19 cellular contexts compared by ENCODE assay signal in genomic region chr14:89265229-89265628, GRCh38.
"Had no signal": no experiment of that assay in that cellular context is flagged by ENCODE, and none has a peak within 500 bp of the region (broad histone marks: within the 10 kb centered on the region; RNA-seq: fewer than 3 reads in every experiment).

No MANE protein-coding gene starts in this region.

- DNase-seq: activated CD4-positive, alpha-beta T cell treated with anti-CD3 and anti-CD28 coated beads for 1 hour; activated naive CD4-positive, alpha-beta T cell treated with anti-CD3 and anti-CD28 coated beads for 36 hours; activated T-cell treated with anti-CD3 and anti-CD28 coated beads, Interleukin-2, amount 50 U/mL, for 4 hours; amygdala; brain microvascular endothelial cell; effector CD4-positive, alpha-beta T cell; kidney; left lung; mesenchymal stem cell; mucosa of descending colon; naive B cell; stimulated activated CD4-positive, alpha-beta T cell treated with anti-CD3 and anti-CD28 coated beads, Interleukin-12 subunit alpha, Interleukin-12 subunit beta, amount 100 ng/mL, for 4 hours; stimulated activated CD4-positive, alpha-beta T cell treated with anti-CD3 and anti-CD28 coated beads, Interleukin-1b, Interleukin-23, amount 100 ng/mL, for 48 hours; stimulated activated CD8-positive, alpha-beta memory T cell treated with anti-CD3 and anti-CD28 coated beads, Interleukin-4, amount 100 ng/mL, for 48 hours; stimulated activated naive CD8-positive, alpha-beta T cell treated with anti-CD3 and anti-CD28 coated beads, Interleukin-15, Interleukin-2, amounts not matched to agents 100 U/mL and 50 U/mL, for 24 hours; SW 1271; T-helper 2 cell had no signal

- H3K27me3 ChIP-seq: brain microvascular endothelial cell, left lung, neural progenitor cell had no signal

- H3K27ac ChIP-seq: brain microvascular endothelial cell, left lung, neural progenitor cell, VCaP had no signal

- H3K4me3 ChIP-seq: left lung, mucosa of descending colon, neural progenitor cell had no signal

- ATAC-seq: left lung; mucosa of descending colon; stimulated activated naive CD8-positive, alpha-beta T cell treated with anti-CD3 and anti-CD28 coated beads, Interleukin-15, Interleukin-2, amounts not matched to agents 100 U/mL and 50 U/mL, for 24 hours had no signal

- H3K36me3 ChIP-seq: brain microvascular endothelial cell, neural progenitor cell had no signal

- H3K9me3 ChIP-seq: left lung, mucosa of descending colon had no signal

- H3K4me1 ChIP-seq: left lung had no signal
